Comparison of ENCODE assay signal across 8 cellular contexts in genomic region chr5:35926389-35927051, GRCh38. TPM values are rescaled to one million over a fixed set of nuclear protein-coding genes. Genes with fewer than 3 reads are reported as not detected.
DNase-seq lines count a peak whose midpoint lies in the region; ATAC-seq and TF ChIP-seq lines count a peak whose summit lies in the region.

No MANE protein-coding gene starts in this region.

- H3K4me3 ChIP-seq in choroid plexus epithelial cell (ENCODE audit: low read depth, low read length) (no peak overlapping the region), liver (ENCODE audit: low read depth in 1 of 3, low read length in 3 of 3) (no peak overlapping the region)

- H3K4me1 Mint-ChIP-seq in stimulated activated effector memory CD8-positive, alpha-beta T cell treated with anti-CD3 and anti-CD28 coated beads, Interleukin-12 subunit alpha, Interleukin-12 subunit beta, amount 100 ng/mL, for 72 hours, result peaks cover 42% of the 10 kb centered on the region

- H3K9ac ChIP-seq in liver (ENCODE audit: low read depth in 1 of 2, low read length in 2 of 2), result no peak overlapping the region

- peaks cover 0 to 11% (median 6%) of the 10 kb centered on the region in 4 donors for H3K4me1 ChIP-seq in liver (ENCODE audit: control insufficient read depth in 4 of 4, insufficient read depth in 4 of 4, low read length in 3 of 4)

- ATAC-seq in HG03025 (IDR thresholded peaks at IDR 0.05; ENCODE audit: low FRiP score, unreplicated experiment), result peak; percentile 53
- peak; percentile 57 for ATAC-seq in stimulated activated effector memory CD8-positive, alpha-beta T cell treated with anti-CD3 and anti-CD28 coated beads, Interleukin-12 subunit alpha, Interleukin-12 subunit beta, amount 100 ng/mL, for 72 hours

- no peaks in the 10 kb centered on the region for H3K9me3 Mint-ChIP-seq in stimulated activated effector memory CD8-positive, alpha-beta T cell treated with anti-CD3 and anti-CD28 coated beads, Interleukin-12 subunit alpha, Interleukin-12 subunit beta, amount 100 ng/mL, for 72 hours

- no peaks in the 10 kb centered on the region for H3K9me3 ChIP-seq in liver (ENCODE audit: control insufficient read depth in 4 of 4, low read length in 3 of 4)

- TF ChIP-seq RAD21 in liver (IDR thresholded peaks at IDR 0.05), result peak; percentile 95

- H3K27me3 ChIP-seq in liver (ENCODE audit: control insufficient read depth in 4 of 4, insufficient read depth in 4 of 4, low read length in 3 of 4), result peaks cover 0 to 7% (median 2%) of the 10 kb centered on the region in 4 donors

- no peak overlapping the region for H3K27ac ChIP-seq in liver (ENCODE audit: low read depth in 1 of 2, low read length in 2 of 2)

- DNase-seq in A172 (ENCODE audit: low spot score) (peak; percentile 66), NCI-H345 treated with DMSO at 0.1 percent for 48 hours (lab: John Stamatoyannopoulos, UW; ENCODE audit: unreplicated experiment) (peak; percentile 3), choroid plexus epithelial cell (ENCODE audit: low read depth) (peak; percentile 68)
- DNase-seq in activated CD4-positive, CD25-positive, alpha-beta regulatory T cell treated with anti-CD3 and anti-CD28 coated beads, Interleukin-2, amount 50 U/mL, for 16 hours (ENCODE audit: low read depth, low spot score), result peak; percentile 50
- peak; percentile 58 to 86 for DNase-seq in stimulated activated effector memory CD8-positive, alpha-beta T cell treated with anti-CD3 and anti-CD28 coated beads, Interleukin-12 subunit alpha, Interleukin-12 subunit beta, amount 100 ng/mL, for 72 hours (ENCODE audit: low spot score in 2 of 2)

- no peak overlapping the region for H3K27ac Mint-ChIP-seq in stimulated activated effector memory CD8-positive, alpha-beta T cell treated with anti-CD3 and anti-CD28 coated beads, Interleukin-12 subunit alpha, Interleukin-12 subunit beta, amount 100 ng/mL, for 72 hours

- 34% methylated on average over 13 of the region's 13 CpGs for WGBS in liver

- H3K36me3 ChIP-seq in liver (ENCODE audit: control insufficient read depth in 4 of 4, insufficient read depth in 3 of 4, low read depth in 1 of 4, low read length in 3 of 4), result no peaks in the 10 kb centered on the region

- peak overlapping the region; percentile 75 for H3K4me3 Mint-ChIP-seq in stimulated activated effector memory CD8-positive, alpha-beta T cell treated with anti-CD3 and anti-CD28 coated beads, Interleukin-12 subunit alpha, Interleukin-12 subunit beta, amount 100 ng/mL, for 72 hours

- peak; percentile 78 for TF ChIP-seq CTCF in GM12874 (IDR thresholded peaks at IDR 0.05; ENCODE audit: insufficient read depth, low read depth, low read length)
- TF ChIP-seq CTCF in choroid plexus epithelial cell (conservative IDR thresholded peaks at IDR 0.05; ENCODE audit: low read depth, low read length), result peak; percentile 87
- TF ChIP-seq CTCF in liver (IDR thresholded peaks at IDR 0.05; ENCODE audit: low read depth, low read length, missing input control), result peak; percentile 86

- no peaks in the 10 kb centered on the region for H3K36me3 Mint-ChIP-seq in stimulated activated effector memory CD8-positive, alpha-beta T cell treated with anti-CD3 and anti-CD28 coated beads, Interleukin-12 subunit alpha, Interleukin-12 subunit beta, amount 100 ng/mL, for 72 hours

TF ChIP-seq in liver, 16 proteins besides CTCF, POLR2A, EP300 and RAD21:
- TF ChIP-seq YY1 (IDR thresholded peaks at IDR 0.05) (no peak), REST (IDR thresholded peaks at IDR 0.05) (no peak), FOXA2 (IDR thresholded peaks at IDR 0.05) (no peak), HNF4A (conservative IDR thresholded peaks at IDR 0.05) (no peak), NR2F2 (IDR thresholded peaks at IDR 0.05) (no peak), FOXA1 (IDR thresholded peaks at IDR 0.05) (no peak), JUND (IDR thresholded peaks at IDR 0.05) (no peak), HNF4G (IDR thresholded peaks at IDR 0.05) (no peak), SP1 (IDR thresholded peaks at IDR 0.05) (no peak), ATF3 (IDR thresholded peaks at IDR 0.05) (no peak), TAF1 (conservative IDR thresholded peaks at IDR 0.05) (no peak), MAX (IDR thresholded peaks at IDR 0.05) (no peak), RXRA (IDR thresholded peaks at IDR 0.05) (no peak), GABPA (IDR thresholded peaks at IDR 0.05 in 1 of 2, conservative IDR thresholded peaks at IDR 0.05 in 1 of 2) (no peak), EGR1 (IDR thresholded peaks at IDR 0.05; ENCODE audit: low read depth in 2 of 2) (no peak)
- TF ChIP-seq, protein P1, sequence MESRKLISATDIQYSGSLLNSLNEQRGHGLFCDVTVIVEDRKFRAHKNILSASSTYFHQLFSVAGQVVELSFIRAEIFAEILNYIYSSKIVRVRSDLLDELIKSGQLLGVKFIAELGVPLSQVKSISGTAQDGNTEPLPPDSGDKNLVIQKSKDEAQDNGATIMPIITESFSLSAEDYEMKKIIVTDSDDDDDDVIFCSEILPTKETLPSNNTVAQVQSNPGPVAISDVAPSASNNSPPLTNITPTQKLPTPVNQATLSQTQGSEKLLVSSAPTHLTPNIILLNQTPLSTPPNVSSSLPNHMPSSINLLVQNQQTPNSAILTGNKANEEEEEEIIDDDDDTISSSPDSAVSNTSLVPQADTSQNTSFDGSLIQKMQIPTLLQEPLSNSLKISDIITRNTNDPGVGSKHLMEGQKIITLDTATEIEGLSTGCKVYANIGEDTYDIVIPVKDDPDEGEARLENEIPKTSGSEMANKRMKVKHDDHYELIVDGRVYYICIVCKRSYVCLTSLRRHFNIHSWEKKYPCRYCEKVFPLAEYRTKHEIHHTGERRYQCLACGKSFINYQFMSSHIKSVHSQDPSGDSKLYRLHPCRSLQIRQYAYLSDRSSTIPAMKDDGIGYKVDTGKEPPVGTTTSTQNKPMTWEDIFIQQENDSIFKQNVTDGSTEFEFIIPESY (IDR thresholded peaks at IDR 0.05), result no peak

RNA-seq across cellular contexts. Expression of gene CAPSL, which starts 11.9 kb away (rescaled TPM):
- 3.4 and 5.1 TPM in 2 replicates for total RNA-seq in A172 (2014; rRNA removed; shearing (Covaris generic))
- under 1 TPM in 1 of 2 donors, not detected in 1; 0.37 TPM for total RNA-seq in liver
- polyA plus RNA-seq in liver, result not detected

Comparison
In these comparisons a context has a peak if more than half of its experiments do, and no peak if none do; other contexts are left out.
1. DNase-seq: peak in every context shown above with its lines; median percentile 72 in stimulated activated effector memory CD8-positive, alpha-beta T cell treated with anti-CD3 and anti-CD28 coated beads, Interleukin-12 subunit alpha, Interleukin-12 subunit beta, amount 100 ng/mL, for 72 hours; 68 in choroid plexus epithelial cell; 66 in A172; 50 in activated CD4-positive, CD25-positive, alpha-beta regulatory T cell treated with anti-CD3 and anti-CD28 coated beads, Interleukin-2, amount 50 U/mL, for 16 hours; 3 in NCI-H345 treated with DMSO at 0.1 percent for 48 hours.